22 cellular contexts compared by ENCODE assay signal in genomic region chr5:159508344-159508743, GRCh38.
"Had no signal": no experiment of that assay in that cellular context is flagged by ENCODE, and none has a peak within 500 bp of the region (broad histone marks: within the 10 kb centered on the region; RNA-seq: fewer than 3 reads in every experiment).

No MANE protein-coding gene starts in this region.

- H3K4me3 Mint-ChIP-seq: activated CD4-positive, alpha-beta T cell treated with anti-CD3 and anti-CD28 coated beads for 36 hours; activated naive CD8-positive, alpha-beta T cell; activated T-helper 1 cell treated with anti-CD3 and anti-CD28 coated beads, Interleukin-12 subunit alpha, Interleukin-12 subunit beta, Interleukin-2, Interleukin-4 antibody, amounts not matched to agents 30 ng/mL and 10 ng/mL and 1 ng/mL, durations not matched to agents 14 hours and 24 hours and 36 hours; naive B cell; stimulated activated effector memory CD8-positive, alpha-beta T cell treated with anti-CD3 and anti-CD28 coated beads, Interleukin-12 subunit alpha, Interleukin-12 subunit beta, amount 100 ng/mL, for 72 hours; T-helper 2 cell treated with Interferon-gamma antibody and Interleukin-4, amounts not matched to agents 5 μg/mL and 100 μg/mL, for 36 hours had no signal

- H3K36me3 Mint-ChIP-seq: activated naive CD8-positive, alpha-beta T cell; naive B cell; stimulated activated effector memory CD8-positive, alpha-beta T cell treated with anti-CD3 and anti-CD28 coated beads, Interleukin-12 subunit alpha, Interleukin-12 subunit beta, amount 100 ng/mL, for 72 hours had no signal

- H3K4me1 Mint-ChIP-seq: activated CD4-positive, alpha-beta T cell treated with anti-CD3 and anti-CD28 coated beads for 36 hours; naive B cell; stimulated activated effector memory CD8-positive, alpha-beta T cell treated with anti-CD3 and anti-CD28 coated beads, Interleukin-12 subunit alpha, Interleukin-12 subunit beta, amount 100 ng/mL, for 72 hours had no signal

- H3K9me3 ChIP-seq: esophagus muscularis mucosa, left lung, stomach, vagina had no signal

- H3K4me3 ChIP-seq: esophagus muscularis mucosa, left lung, SK-N-MC, smooth muscle cell, stomach, vagina had no signal

- H2AFZ ChIP-seq: parathyroid adenoma had no signal

- H3K9ac ChIP-seq: parathyroid adenoma had no signal

- H3K4me1 ChIP-seq: parathyroid adenoma had no signal

- H3K27ac Mint-ChIP-seq: activated CD4-positive, alpha-beta T cell treated with anti-CD3 and anti-CD28 coated beads for 36 hours; activated naive CD8-positive, alpha-beta T cell; activated T-helper 1 cell treated with anti-CD3 and anti-CD28 coated beads, Interleukin-12 subunit alpha, Interleukin-12 subunit beta, Interleukin-2, Interleukin-4 antibody, amounts not matched to agents 30 ng/mL and 10 ng/mL and 1 ng/mL, durations not matched to agents 14 hours and 24 hours and 36 hours; stimulated activated effector memory CD8-positive, alpha-beta T cell treated with anti-CD3 and anti-CD28 coated beads, Interleukin-12 subunit alpha, Interleukin-12 subunit beta, amount 100 ng/mL, for 72 hours; T-helper 2 cell treated with Interferon-gamma antibody and Interleukin-4, amounts not matched to agents 5 μg/mL and 100 μg/mL, for 36 hours had no signal

- H3K27ac ChIP-seq: esophagus muscularis mucosa, left lung, parathyroid adenoma, SK-N-MC, stomach, vagina had no signal

- H3K4me2 ChIP-seq: smooth muscle cell had no signal

- H3K27me3 ChIP-seq: left lung, stomach, vagina had no signal

- H3K36me3 ChIP-seq: esophagus muscularis mucosa, left lung, stomach, vagina had no signal

- H3K79me2 ChIP-seq: parathyroid adenoma had no signal

- ATAC-seq: activated CD4-positive, alpha-beta T cell treated with anti-CD3 and anti-CD28 coated beads for 36 hours; left lung; stimulated activated effector memory CD8-positive, alpha-beta T cell treated with anti-CD3 and anti-CD28 coated beads, Interleukin-12 subunit alpha, Interleukin-12 subunit beta, amount 100 ng/mL, for 72 hours had no signal

- DNase-seq: activated CD4-positive, alpha-beta T cell treated with anti-CD3 and anti-CD28 coated beads for 36 hours; activated CD4-positive, alpha-beta T cell treated with anti-CD3 and anti-CD28 coated beads, Interleukin-2, amount 50 U/mL, for 48 hours; activated gamma-delta T cell treated with Interleukin-2 at 50 U/mL for 16 hours; activated T-cell treated with anti-CD3 and anti-CD28 coated beads for 4 hours; dermis blood vessel endothelial cell; effector memory CD4-positive, alpha-beta T cell; glutamatergic neuron; kidney; left lung; naive B cell; retina; stimulated activated CD4-positive, alpha-beta T cell treated with anti-CD3 and anti-CD28 coated beads, Interleukin-4, amount 100 ng/mL, for 24 hours; stomach had no signal

- H3K9me3 Mint-ChIP-seq: activated T-helper 1 cell treated with anti-CD3 and anti-CD28 coated beads, Interleukin-12 subunit alpha, Interleukin-12 subunit beta, Interleukin-2, Interleukin-4 antibody, amounts not matched to agents 30 ng/mL and 10 ng/mL and 1 ng/mL, durations not matched to agents 14 hours and 24 hours and 36 hours; stimulated activated effector memory CD8-positive, alpha-beta T cell treated with anti-CD3 and anti-CD28 coated beads, Interleukin-12 subunit alpha, Interleukin-12 subunit beta, amount 100 ng/mL, for 72 hours; T-helper 2 cell treated with Interferon-gamma antibody and Interleukin-4, amounts not matched to agents 5 μg/mL and 100 μg/mL, for 36 hours had no signal
